ENCODE assay signal across 1 cellular context in genomic region chr16:1449201-1449788, GRCh38.
TF ChIP-seq lines count a peak whose summit lies in the region.

No MANE protein-coding gene starts in this region.

TF ChIP-seq in K562, 482 proteins besides CTCF, POLR2A, EP300 and RAD21:
- peak; percentile 27; the same call in 1 of the 2 replicates for TF ChIP-seq POLR2G (IDR thresholded peaks at IDR 0.05; ENCODE audit: low read depth, low read length)
- no peak for TF ChIP-seq TSHZ1 (CRISPR knock-in tag; IDR thresholded peaks at IDR 0.05)
- no peak for TF ChIP-seq TEAD1 (CRISPR knock-in tag; IDR thresholded peaks at IDR 0.05)
- peak; percentile 52; the same call in 1 of the 2 replicates for TF ChIP-seq ZNF263 (CRISPR knock-in tag; IDR thresholded peaks at IDR 0.05; ENCODE audit: borderline replicate concordance)
